Comparison of ENCODE assay signal across 8 cellular contexts in the genomic region with DNA sequence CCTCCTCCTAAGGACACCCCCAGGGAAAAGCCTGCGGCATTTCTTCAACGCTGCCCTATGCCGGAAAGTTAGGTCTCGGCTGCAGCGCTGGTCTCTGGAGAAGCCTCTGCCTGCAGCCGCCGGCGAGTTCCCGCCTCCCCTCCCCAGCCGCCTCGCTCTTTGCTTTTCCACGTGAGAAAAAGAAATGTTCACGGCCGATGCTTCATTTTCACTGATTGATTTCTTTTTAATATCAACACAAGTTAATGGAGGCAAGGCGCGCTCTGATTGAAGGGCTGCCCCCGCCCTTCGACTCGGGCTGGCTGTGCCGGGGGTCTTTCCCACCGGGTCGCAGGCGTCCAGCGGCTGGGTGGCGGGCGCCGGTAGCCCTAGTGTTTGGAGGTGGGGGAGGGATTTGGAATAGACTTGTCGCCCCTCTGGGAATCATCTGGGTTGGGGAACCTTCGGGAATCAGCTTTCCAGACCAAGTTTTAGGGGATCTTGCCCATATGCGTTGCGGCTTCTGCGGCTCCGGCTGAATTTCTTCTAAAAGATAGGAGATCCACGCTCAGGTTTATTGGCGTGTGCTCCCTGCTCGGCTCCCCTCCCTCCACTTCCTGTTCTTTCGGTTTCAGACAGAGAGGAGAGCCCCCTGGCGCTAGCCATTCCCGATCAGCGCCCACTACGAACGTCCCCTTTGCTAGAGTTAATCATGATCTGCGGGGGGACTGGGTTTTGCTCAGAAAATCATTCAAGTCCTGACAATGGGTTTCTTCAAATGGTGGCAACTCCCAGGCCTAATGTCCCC. TPM values are rescaled to one million over a fixed set of nuclear protein-coding genes. Genes with fewer than 3 reads are reported as not detected.
DNase-seq lines count a peak whose midpoint lies in the region; ATAC-seq and TF ChIP-seq lines count a peak whose summit lies in the region.

No MANE protein-coding gene starts in this region.

- H3K9me3 ChIP-seq in T-helper 17 cell (ENCODE audit: control insufficient read depth, low read length, poor library complexity, severe bottlenecking), result no peaks in the 10 kb centered on the region

- peak overlapping the region; percentile 64 for H3K27ac ChIP-seq in foreskin keratinocyte

- H3K4me1 Mint-ChIP-seq in T-helper 17 cell, result peaks cover 11% of the 10 kb centered on the region

- intact Hi-C loops in posterior vena cava (cut with DNase I), result loop anchor here in 1 of 2 donors (5.0 to 10.0 kb wide), 2 partner anchors 46 to 238 kb away; no protein-coding TSS in a partner anchor

- H3K27me3 Mint-ChIP-seq in T-helper 17 cell, result peaks cover 47% of the 10 kb centered on the region

- ATAC-seq in T-helper 17 cell, result no peak
- ATAC-seq in foreskin keratinocyte, result no peak
- no peak for ATAC-seq in HG03469 (IDR thresholded peaks at IDR 0.05; ENCODE audit: unreplicated experiment)

- TF ChIP-seq CTCF in foreskin keratinocyte (conservative IDR thresholded peaks at IDR 0.05), result no peak

- H3K4me1 ChIP-seq in foreskin keratinocyte, result peaks cover 25% of the 10 kb centered on the region

- H3K27me3 ChIP-seq in foreskin keratinocyte, result no peaks in the 10 kb centered on the region

- H3K4me3 Mint-ChIP-seq in T-helper 17 cell, result peak overlapping the region; percentile 84

- H3K27ac Mint-ChIP-seq in T-helper 17 cell, result no peak overlapping the region

- H3K36me3 Mint-ChIP-seq in T-helper 17 cell (ENCODE audit: low read depth), result peaks cover 4% of the 10 kb centered on the region

- DNase-seq in ELF-1 (ENCODE audit: low read depth, low spot score) (peak; percentile 80), T-helper 17 cell (no peak), foreskin keratinocyte (no peak), retina (peak; percentile 85), posterior vena cava (ENCODE audit: low spot score) (no peak), NCI-H128 (lab: John Stamatoyannopoulos, UW; ENCODE audit: unreplicated experiment) (no peak), NCI-H146 (lab: John Stamatoyannopoulos, UW) (no peak)

RNA-seq across cellular contexts. Expression of a gene that starts 4.1 kb away (rescaled TPM):
- total RNA-seq in T-helper 17 cell, result 1 to 10 TPM in 1 of 2 donors, under 1 TPM in 1; 0.68 to 3.1 TPM
- 32.9 and 33.0 TPM in 2 replicates for total RNA-seq in foreskin keratinocyte
- 9.5 and 13.2 TPM in 2 replicates for polyA plus RNA-seq in foreskin keratinocyte
- 10 to 100 TPM; 80.8 to 93.5 TPM for total RNA-seq in posterior vena cava

Comparison
In these comparisons a context has a peak if more than half of its experiments do, and no peak if none do; other contexts are left out.
1. DNase-seq: peak in ELF-1 (single experiment) and retina (single experiment); none in T-helper 17 cell (0 of 3), foreskin keratinocyte (0 of 2), posterior vena cava (single experiment), NCI-H128 (single experiment) and NCI-H146 (single experiment).